ENCODE assay signal across 12 cellular contexts in the genomic region with DNA sequence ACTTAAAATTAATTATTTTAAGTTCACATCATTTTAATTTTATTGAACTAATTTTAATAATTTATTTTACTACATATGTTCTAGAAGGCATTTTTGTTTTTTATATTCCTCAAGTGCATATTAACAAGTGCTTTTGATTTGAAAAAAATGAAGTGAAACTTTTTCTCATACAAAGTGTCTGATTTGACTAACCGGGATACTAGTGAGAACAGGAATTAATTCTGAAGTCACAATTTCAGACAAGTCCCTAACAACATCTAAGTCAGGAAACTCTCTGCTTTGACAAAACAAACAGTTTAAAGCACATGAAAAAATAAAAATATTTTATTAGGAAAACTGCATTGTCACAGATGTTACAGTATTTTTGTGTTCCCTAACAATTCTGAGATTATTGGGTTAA.
"Had no signal": no experiment of that assay in that cellular context is flagged by ENCODE, and none has a peak within 500 bp of the region (broad histone marks: within the 10 kb centered on the region; RNA-seq: fewer than 3 reads in every experiment).

No MANE protein-coding gene starts in this region.

- H3K27ac ChIP-seq: adrenal gland, stomach had no signal

- H3K27me3 ChIP-seq: adrenal gland, stomach had no signal

- H3K9me3 ChIP-seq: adrenal gland, mucosa of descending colon had no signal

- H3K4me3 ChIP-seq: adrenal gland, mucosa of descending colon, stomach had no signal

- DNase-seq: activated CD4-positive, alpha-beta T cell treated with anti-CD3 and anti-CD28 coated beads, Interleukin-2, amount 50 U/mL, for 1 hour; activated naive CD4-positive, alpha-beta T cell treated with anti-CD3 and anti-CD28 coated beads, Interleukin-2, amount 10 ng/mL, durations not matched to agents 7 days and 5 days; activated T-cell treated with anti-CD3 and anti-CD28 coated beads for 4 hours; adrenal gland; central memory CD4-positive, alpha-beta T cell; mammary epithelial cell; mucosa of descending colon; natural killer cell; nucleus accumbens; stimulated activated CD4-positive, alpha-beta T cell treated with anti-CD3 and anti-CD28 coated beads, Interleukin-15, amount 100 ng/mL, for 24 hours; stimulated activated CD4-positive, alpha-beta T cell treated with anti-CD3 and anti-CD28 coated beads, Interleukin-4, amount 100 ng/mL, for 24 hours; stomach had no signal

- H3K36me3 ChIP-seq: adrenal gland, stomach had no signal

- ATAC-seq: mucosa of descending colon, natural killer cell had no signal

- H3K4me1 ChIP-seq: adrenal gland had no signal
